Comparison of ENCODE assay signal across 2 cellular contexts in genomic region chr4:48623182-48623780, GRCh38.
TF ChIP-seq lines count a peak whose summit lies in the region.

No MANE protein-coding gene starts in this region.

TF ChIP-seq in GM23338, 12 proteins besides CTCF, POLR2A, EP300 and RAD21 (continued from another document):
- TF ChIP-seq NANOG (IDR thresholded peaks at IDR 0.05; ENCODE audit: borderline replicate concordance) (no peak), CREB1 (CRISPR knock-in tag; IDR thresholded peaks at IDR 0.05; ENCODE audit: low read depth) (no peak), JUNB (IDR thresholded peaks at IDR 0.05; ENCODE audit: unreplicated experiment) (no peak), EZH2phosphoT487 (IDR thresholded peaks at IDR 0.05; ENCODE audit: unreplicated experiment) (no peak), REST (IDR thresholded peaks at IDR 0.05; ENCODE audit: unreplicated experiment) (no peak)
- TF ChIP-seq, protein P1, sequence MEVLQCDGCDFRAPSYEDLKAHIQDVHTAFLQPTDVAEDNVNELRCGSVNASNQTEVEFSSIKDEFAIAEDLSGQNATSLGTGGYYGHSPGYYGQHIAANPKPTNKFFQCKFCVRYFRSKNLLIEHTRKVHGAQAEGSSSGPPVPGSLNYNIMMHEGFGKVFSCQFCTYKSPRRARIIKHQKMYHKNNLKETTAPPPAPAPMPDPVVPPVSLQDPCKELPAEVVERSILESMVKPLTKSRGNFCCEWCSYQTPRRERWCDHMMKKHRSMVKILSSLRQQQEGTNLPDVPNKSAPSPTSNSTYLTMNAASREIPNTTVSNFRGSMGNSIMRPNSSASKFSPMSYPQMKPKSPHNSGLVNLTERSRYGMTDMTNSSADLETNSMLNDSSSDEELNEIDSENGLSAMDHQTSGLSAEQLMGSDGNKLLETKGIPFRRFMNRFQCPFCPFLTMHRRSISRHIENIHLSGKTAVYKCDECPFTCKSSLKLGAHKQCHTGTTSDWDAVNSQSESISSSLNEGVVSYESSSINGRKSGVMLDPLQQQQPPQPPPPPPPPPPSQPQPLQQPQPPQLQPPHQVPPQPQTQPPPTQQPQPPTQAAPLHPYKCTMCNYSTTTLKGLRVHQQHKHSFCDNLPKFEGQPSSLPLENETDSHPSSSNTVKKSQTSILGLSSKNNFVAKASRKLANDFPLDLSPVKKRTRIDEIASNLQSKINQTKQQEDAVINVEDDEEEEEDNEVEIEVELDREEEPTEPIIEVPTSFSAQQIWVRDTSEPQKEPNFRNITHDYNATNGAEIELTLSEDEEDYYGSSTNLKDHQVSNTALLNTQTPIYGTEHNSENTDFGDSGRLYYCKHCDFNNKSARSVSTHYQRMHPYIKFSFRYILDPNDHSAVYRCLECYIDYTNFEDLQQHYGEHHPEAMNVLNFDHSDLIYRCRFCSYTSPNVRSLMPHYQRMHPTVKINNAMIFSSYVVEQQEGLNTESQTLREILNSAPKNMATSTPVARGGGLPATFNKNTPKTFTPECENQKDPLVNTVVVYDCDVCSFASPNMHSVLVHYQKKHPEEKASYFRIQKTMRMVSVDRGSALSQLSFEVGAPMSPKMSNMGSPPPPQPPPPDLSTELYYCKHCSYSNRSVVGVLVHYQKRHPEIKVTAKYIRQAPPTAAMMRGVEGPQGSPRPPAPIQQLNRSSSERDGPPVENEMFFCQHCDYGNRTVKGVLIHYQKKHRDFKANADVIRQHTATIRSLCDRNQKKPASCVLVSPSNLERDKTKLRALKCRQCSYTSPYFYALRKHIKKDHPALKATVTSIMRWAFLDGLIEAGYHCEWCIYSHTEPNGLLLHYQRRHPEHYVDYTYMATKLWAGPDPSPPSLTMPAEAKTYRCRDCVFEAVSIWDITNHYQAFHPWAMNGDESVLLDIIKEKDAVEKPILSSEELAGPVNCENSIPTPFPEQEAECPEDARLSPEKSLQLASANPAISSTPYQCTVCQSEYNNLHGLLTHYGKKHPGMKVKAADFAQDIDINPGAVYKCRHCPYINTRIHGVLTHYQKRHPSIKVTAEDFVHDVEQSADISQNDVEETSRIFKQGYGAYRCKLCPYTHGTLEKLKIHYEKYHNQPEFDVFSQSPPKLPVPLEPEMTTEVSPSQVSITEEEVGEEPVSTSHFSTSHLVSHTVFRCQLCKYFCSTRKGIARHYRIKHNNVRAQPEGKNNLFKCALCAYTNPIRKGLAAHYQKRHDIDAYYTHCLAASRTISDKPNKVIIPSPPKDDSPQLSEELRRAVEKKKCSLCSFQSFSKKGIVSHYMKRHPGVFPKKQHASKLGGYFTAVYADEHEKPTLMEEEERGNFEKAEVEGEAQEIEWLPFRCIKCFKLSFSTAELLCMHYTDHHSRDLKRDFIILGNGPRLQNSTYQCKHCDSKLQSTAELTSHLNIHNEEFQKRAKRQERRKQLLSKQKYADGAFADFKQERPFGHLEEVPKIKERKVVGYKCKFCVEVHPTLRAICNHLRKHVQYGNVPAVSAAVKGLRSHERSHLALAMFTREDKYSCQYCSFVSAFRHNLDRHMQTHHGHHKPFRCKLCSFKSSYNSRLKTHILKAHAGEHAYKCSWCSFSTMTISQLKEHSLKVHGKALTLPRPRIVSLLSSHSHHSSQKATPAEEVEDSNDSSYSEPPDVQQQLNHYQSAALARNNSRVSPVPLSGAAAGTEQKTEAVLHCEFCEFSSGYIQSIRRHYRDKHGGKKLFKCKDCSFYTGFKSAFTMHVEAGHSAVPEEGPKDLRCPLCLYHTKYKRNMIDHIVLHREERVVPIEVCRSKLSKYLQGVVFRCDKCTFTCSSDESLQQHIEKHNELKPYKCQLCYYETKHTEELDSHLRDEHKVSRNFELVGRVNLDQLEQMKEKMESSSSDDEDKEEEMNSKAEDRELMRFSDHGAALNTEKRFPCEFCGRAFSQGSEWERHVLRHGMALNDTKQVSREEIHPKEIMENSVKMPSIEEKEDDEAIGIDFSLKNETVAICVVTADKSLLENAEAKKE (CRISPR knock-in tag; IDR thresholded peaks at IDR 0.05): no peak

TF ChIP-seq in H1, 55 proteins besides CTCF, POLR2A, EP300 and RAD21 (continued from another document):
- no peak for TF ChIP-seq ATF2 (IDR thresholded peaks at IDR 0.05; ENCODE audit: low read length)
- no peak for TF ChIP-seq EZH2 (IDR thresholded peaks at IDR 0.05; ENCODE audit: low read depth, low read length, severe bottlenecking)
- TF ChIP-seq JUN (IDR thresholded peaks at IDR 0.05; ENCODE audit: low read depth, low read length): no peak
- no peak for TF ChIP-seq CTBP2 (IDR thresholded peaks at IDR 0.05; ENCODE audit: borderline replicate concordance, insufficient read depth, insufficient read length, low read length)
- TF ChIP-seq TBP (IDR thresholded peaks at IDR 0.05; ENCODE audit: low read depth, low read length): no peak
- no peak for TF ChIP-seq YY1 (IDR thresholded peaks at IDR 0.05; ENCODE audit: low read depth, low read length)
- TF ChIP-seq RFX5 (IDR thresholded peaks at IDR 0.05; ENCODE audit: borderline replicate concordance, low read depth, low read length): no peak
- TF ChIP-seq SP2 (IDR thresholded peaks at IDR 0.05; ENCODE audit: low read length): no peak
- no peak for TF ChIP-seq POLR2AphosphoS5 (IDR thresholded peaks at IDR 0.05; ENCODE audit: low read depth, low read length)
- TF ChIP-seq ASH2L (IDR thresholded peaks at IDR 0.05; ENCODE audit: low read length): no peak
- TF ChIP-seq RXRA (IDR thresholded peaks at IDR 0.05; ENCODE audit: insufficient read depth, low read depth, low read length): no peak
- TF ChIP-seq SRF (IDR thresholded peaks at IDR 0.05; ENCODE audit: low read depth, low read length): no peak
- no peak for TF ChIP-seq CREB1 (IDR thresholded peaks at IDR 0.05)
- no peak for TF ChIP-seq TCF12 (IDR thresholded peaks at IDR 0.05; ENCODE audit: low read depth, low read length)
- TF ChIP-seq HDAC2 (IDR thresholded peaks at IDR 0.05; ENCODE audit: borderline replicate concordance in 1 of 2, low read depth in 2 of 2, low read length in 2 of 2): no peak
